In the genomic region with DNA sequence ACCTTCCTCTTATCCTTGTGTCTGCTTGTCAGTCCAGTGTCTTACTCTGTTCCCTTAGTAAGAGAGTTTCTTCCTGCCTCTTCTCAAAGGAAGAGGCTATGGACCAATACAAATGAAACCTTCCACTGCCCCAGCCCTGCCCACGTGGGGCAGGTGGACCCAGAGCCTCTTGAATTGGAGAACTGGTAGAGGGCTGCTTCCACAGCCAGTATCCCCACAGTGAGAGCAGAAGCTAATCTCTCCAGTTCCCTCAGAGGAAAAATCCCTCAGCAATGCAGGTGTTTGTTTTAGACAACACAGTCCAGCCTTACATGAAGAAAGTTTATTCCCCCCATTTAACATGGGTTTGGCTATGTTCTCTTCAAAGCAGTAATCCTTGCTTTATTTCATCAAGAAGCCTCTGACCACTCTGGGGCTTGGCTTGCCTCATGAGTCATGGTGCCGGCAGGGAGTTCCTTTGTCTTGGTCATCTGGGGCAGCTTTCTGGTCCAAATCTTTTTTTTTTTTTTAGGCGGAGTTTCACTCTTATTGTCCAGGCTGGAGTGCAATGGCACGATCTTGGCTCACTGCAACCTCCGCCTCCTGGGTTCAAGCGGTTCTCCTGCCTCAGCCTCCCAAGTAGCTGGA, we compare ENCODE assay signal across 15 cellular contexts. TPM values are rescaled to one million over a fixed set of nuclear protein-coding genes. Genes with fewer than 3 reads are reported as not detected.
A peak's percentile ranks its signal among the peaks of the same experiment; 100 is the strongest.
DNase-seq lines count a peak whose midpoint lies in the region; ATAC-seq and TF ChIP-seq lines count a peak whose summit lies in the region.
"Had no signal": no experiment of that assay in that cellular context is flagged by ENCODE, and none has a peak within 500 bp of the region (broad histone marks: within the 10 kb centered on the region; RNA-seq: fewer than 3 reads in every experiment).

No MANE protein-coding gene starts in this region.

- DNase-seq in ELF-1 (ENCODE audit: low read depth, low spot score) (peak; percentile 15), RWPE1 (ENCODE audit: low spot score) (peak; percentile 26), dermis blood vessel endothelial cell (peak; percentile 43), myocyte (ENCODE audit: low read depth) (peak; percentile 76), NCI-H524 treated with DMSO at 0.1 percent for 48 hours (lab: John Stamatoyannopoulos, UW) (no peak)
- no peak for DNase-seq in stimulated activated naive CD8-positive, alpha-beta T cell treated with anti-CD3 and anti-CD28 coated beads, Interleukin-15, Interleukin-2, amounts not matched to agents 100 U/mL and 50 U/mL, for 24 hours
- DNase-seq in activated CD4-positive, alpha-beta T cell treated with anti-CD3 and anti-CD28 coated beads, Interleukin-2, amount 50 U/mL, for 48 hours, result no peak
- DNase-seq: activated naive CD4-positive, alpha-beta T cell treated with anti-CD3 and anti-CD28 coated beads for 36 hours; DND-41; naive thymus-derived CD4-positive, alpha-beta T cell; NCI-H510A treated with DMSO at 0.1 percent for 48 hours; right cardiac atrium; stimulated activated naive CD8-positive, alpha-beta T cell treated with anti-CD3 and anti-CD28 coated beads, Interleukin-15, amount 100 ng/mL, for 72 hours had no signal

- no peak overlapping the region for H3K27ac ChIP-seq in RWPE1
- H3K27ac ChIP-seq: BLaER1 treated with 17β-estradiol and CSF1 and Interleukin-3, amounts not matched to agents 10 nM and 100 nM had no signal

- POLR2A ChIA-PET in RWPE1 (lab: Yijun Ruan, JAX; ENCODE audit: low non-redundant PET), result interaction anchor here (0.6 kb wide), 1 partner anchor 63 kb away, joined by 12 read pairs; no protein-coding TSS in a partner anchor

- TF ChIP-seq CTCF in RWPE1 (conservative IDR thresholded peaks at IDR 0.05; ENCODE audit: low read depth), result no peak

- CTCF ChIA-PET in RWPE1 (lab: Yijun Ruan, JAX), result interaction anchor here (0.6 kb wide), 1 partner anchor 12 kb away, joined by 4 read pairs; no protein-coding TSS in a partner anchor

- ATAC-seq in stimulated activated naive CD8-positive, alpha-beta T cell treated with anti-CD3 and anti-CD28 coated beads, Interleukin-15, Interleukin-2, amounts not matched to agents 100 U/mL and 50 U/mL, for 24 hours, result no peak
- no peak for ATAC-seq in GM21717 (IDR thresholded peaks at IDR 0.05; ENCODE audit: unreplicated experiment)
- ATAC-seq: naive thymus-derived CD4-positive, alpha-beta T cell; right cardiac atrium; stimulated activated naive CD8-positive, alpha-beta T cell treated with anti-CD3 and anti-CD28 coated beads, Interleukin-15, amount 100 ng/mL, for 72 hours had no signal

RNA-seq across cellular contexts. Expression of a gene that starts 6.5 kb away (rescaled TPM):
- total RNA-seq in dermis blood vessel endothelial cell, result 19.8 and 30.5 TPM in 2 replicates
- total RNA-seq in myocyte, result 163 and 175 TPM in 2 replicates
- 199 TPM for polyA plus RNA-seq in myocyte (2012)

Comparison
In these comparisons a context has a peak if more than half of its experiments do, and no peak if none do; other contexts are left out.
1. DNase-seq: peak in ELF-1 (single experiment), RWPE1 (single experiment), dermis blood vessel endothelial cell (single experiment) and myocyte (single experiment); none in stimulated activated naive CD8-positive, alpha-beta T cell treated with anti-CD3 and anti-CD28 coated beads, Interleukin-15, Interleukin-2, amounts not matched to agents 100 U/mL and 50 U/mL, for 24 hours (single experiment), activated CD4-positive, alpha-beta T cell treated with anti-CD3 and anti-CD28 coated beads, Interleukin-2, amount 50 U/mL, for 48 hours (0 of 2) and NCI-H524 treated with DMSO at 0.1 percent for 48 hours (single experiment).